ENCODE assay signal across 1 cellular context in genomic region chr2:176088048-176088936, GRCh38.
A peak's percentile ranks its signal among the peaks of the same experiment; 100 is the strongest.
TF ChIP-seq lines count a peak whose summit lies in the region.

No MANE protein-coding gene starts in this region.

TF ChIP-seq in H1, 55 proteins besides CTCF, POLR2A, EP300 and RAD21:
- TF ChIP-seq USF2 (IDR thresholded peaks at IDR 0.05; ENCODE audit: low read length), result no peak
- no peak for TF ChIP-seq ATF3 (IDR thresholded peaks at IDR 0.05; ENCODE audit: insufficient read depth, low read depth, low read length)
- TF ChIP-seq POU5F1 (IDR thresholded peaks at IDR 0.05; ENCODE audit: low read depth, low read length), result no peak
- TF ChIP-seq POLR2AphosphoS5 (IDR thresholded peaks at IDR 0.05; ENCODE audit: low read depth, low read length), result no peak
- TF ChIP-seq KDM1A (IDR thresholded peaks at IDR 0.05; ENCODE audit: borderline replicate concordance, low read length), result no peak; the same call in 1 of the 2 replicates
- TF ChIP-seq CBX8 (IDR thresholded peaks at IDR 0.05; ENCODE audit: borderline replicate concordance, low read depth, low read length), result no peak
- 0 out of 2 replicates have a peak, but pooled peaks have one; percentile 59 for TF ChIP-seq SP4 (IDR thresholded peaks at IDR 0.05; ENCODE audit: low read length)
- TF ChIP-seq FOSL1 (IDR thresholded peaks at IDR 0.05; ENCODE audit: insufficient read depth, low read depth, low read length), result no peak
- TF ChIP-seq MAX (IDR thresholded peaks at IDR 0.05), result peak; percentile 64
- no peak for TF ChIP-seq GABPA (IDR thresholded peaks at IDR 0.05; ENCODE audit: borderline replicate concordance, insufficient read depth, low read length)
- no peak for TF ChIP-seq TAF1 (IDR thresholded peaks at IDR 0.05; ENCODE audit: low read depth, low read length)
- TF ChIP-seq TBP (IDR thresholded peaks at IDR 0.05; ENCODE audit: low read depth, low read length), result no peak
- no peak for TF ChIP-seq E2F6 (IDR thresholded peaks at IDR 0.05)
- TF ChIP-seq RXRA (IDR thresholded peaks at IDR 0.05; ENCODE audit: insufficient read depth, low read depth, low read length), result no peak
- TF ChIP-seq SAP30 (IDR thresholded peaks at IDR 0.05; ENCODE audit: insufficient read depth, insufficient replicate concordance, low read length), result no peak
- no peak for TF ChIP-seq SP2 (IDR thresholded peaks at IDR 0.05; ENCODE audit: low read length)
- peak; percentile 33 for TF ChIP-seq KDM4A (IDR thresholded peaks at IDR 0.05; ENCODE audit: low read depth, low read length, severe bottlenecking)
- no peak for TF ChIP-seq PHF8 (conservative IDR thresholded peaks at IDR 0.05; ENCODE audit: low read depth, low read length)
- TF ChIP-seq SUZ12 (IDR thresholded peaks at IDR 0.05; ENCODE audit: low read length), result peak; percentile 92; the same call in 1 of the 2 replicates
- no peak for TF ChIP-seq RBBP5 (IDR thresholded peaks at IDR 0.05; ENCODE audit: borderline replicate concordance, low read depth, low read length)
- peak; percentile 44 for TF ChIP-seq ASH2L (IDR thresholded peaks at IDR 0.05; ENCODE audit: low read length)
- TF ChIP-seq SIX5 (IDR thresholded peaks at IDR 0.05; ENCODE audit: low read depth, low read length), result no peak
- no peak for TF ChIP-seq SIRT6 (IDR thresholded peaks at IDR 0.05; ENCODE audit: low read length)
- TF ChIP-seq CEBPB (IDR thresholded peaks at IDR 0.05; ENCODE audit: low read depth, low read length), result no peak; the same call in 1 of the 2 replicates
- TF ChIP-seq RNF2 (IDR thresholded peaks at IDR 0.05; ENCODE audit: borderline replicate concordance, low read depth, low read length, missing control alignments, poor library complexity, severe bottlenecking), result peak; percentile 92
- no peak for TF ChIP-seq ZNF274 (IDR thresholded peaks at IDR 0.05; ENCODE audit: borderline replicate concordance, extremely low read depth, low read length)
- TF ChIP-seq RFX5 (IDR thresholded peaks at IDR 0.05; ENCODE audit: borderline replicate concordance, low read depth, low read length), result no peak
- TF ChIP-seq CBX5 (IDR thresholded peaks at IDR 0.05; ENCODE audit: low read depth, low read length), result no peak
- no peak for TF ChIP-seq NRF1 (IDR thresholded peaks at IDR 0.05; ENCODE audit: low read depth, low read length)
- TF ChIP-seq BACH1 (IDR thresholded peaks at IDR 0.05; ENCODE audit: low read length), result peak; percentile 93
- peak; percentile 26; the same call in 1 of the 2 replicates for TF ChIP-seq TEAD4 (IDR thresholded peaks at IDR 0.05; ENCODE audit: low read depth, low read length)
- TF ChIP-seq CHD1 (IDR thresholded peaks at IDR 0.05; ENCODE audit: low read depth, low read length), result no peak
- no peak for TF ChIP-seq SRF (IDR thresholded peaks at IDR 0.05; ENCODE audit: low read depth, low read length)
- no peak for TF ChIP-seq TAF7 (optimal IDR thresholded peaks at IDR 0.05; ENCODE audit: borderline replicate concordance, low read depth, low read length)
- no peak for TF ChIP-seq GTF2F1 (IDR thresholded peaks at IDR 0.05; ENCODE audit: borderline replicate concordance, low read depth, low read length)
- TF ChIP-seq YY1 (IDR thresholded peaks at IDR 0.05; ENCODE audit: low read depth, low read length), result peak; percentile 70; the same call in 1 of the 2 replicates
- TF ChIP-seq JUN (IDR thresholded peaks at IDR 0.05; ENCODE audit: low read depth, low read length), result no peak
- TF ChIP-seq CHD2 (IDR thresholded peaks at IDR 0.05; ENCODE audit: low read length), result no peak
- peak; percentile 92 for TF ChIP-seq EZH2 (IDR thresholded peaks at IDR 0.05; ENCODE audit: low read depth, low read length, severe bottlenecking)
- TF ChIP-seq BRCA1 (IDR thresholded peaks at IDR 0.05; ENCODE audit: low read depth, low read length), result no peak
- TF ChIP-seq SIN3A (conservative IDR thresholded peaks at IDR 0.05 in 1 of 2, IDR thresholded peaks at IDR 0.05 in 1 of 2; ENCODE audit: low read depth in 1 of 2, low read length in 2 of 2), result no peak; a peak in 1 of 4 replicates
- TF ChIP-seq HDAC2 (IDR thresholded peaks at IDR 0.05; ENCODE audit: borderline replicate concordance in 1 of 2, low read depth in 2 of 2, low read length in 2 of 2), result peak; percentile 85 to 91; a peak in 3 of 4 replicates
- no peak for TF ChIP-seq HDAC6 (IDR thresholded peaks at IDR 0.05; ENCODE audit: low read depth, low read length)
- TF ChIP-seq JUND (IDR thresholded peaks at IDR 0.05; ENCODE audit: low read length), result no peak
- no peak for TF ChIP-seq NANOG (IDR thresholded peaks at IDR 0.05; ENCODE audit: insufficient read depth, low read depth, low read length, poor library complexity, severe bottlenecking)
- TF ChIP-seq CHD7 (IDR thresholded peaks at IDR 0.05; ENCODE audit: insufficient replicate concordance, low read length), result peak; percentile 46
- no peak for TF ChIP-seq ATF2 (IDR thresholded peaks at IDR 0.05; ENCODE audit: low read length)
- no peak for TF ChIP-seq KDM5A (IDR thresholded peaks at IDR 0.05; ENCODE audit: low read length)
- TF ChIP-seq SP1 (IDR thresholded peaks at IDR 0.05; ENCODE audit: low read depth, low read length), result peak; percentile 78
- TF ChIP-seq MAFK (IDR thresholded peaks at IDR 0.05; ENCODE audit: low read depth, low read length), result no peak
- TF ChIP-seq BCL11A (IDR thresholded peaks at IDR 0.05; ENCODE audit: low read depth in 2 of 2, low read length in 2 of 2), result no peak
- peak; percentile 77 for TF ChIP-seq EGR1 (IDR thresholded peaks at IDR 0.05; ENCODE audit: borderline replicate concordance, low read depth, low read length)
- peak; percentile 100 for TF ChIP-seq CTBP2 (IDR thresholded peaks at IDR 0.05; ENCODE audit: borderline replicate concordance, insufficient read depth, insufficient read length, low read length)
- TF ChIP-seq TCF12 (IDR thresholded peaks at IDR 0.05; ENCODE audit: low read depth, low read length), result 0 out of 2 replicates have a peak, but pooled peaks have one; percentile 58
- no peak for TF ChIP-seq CREB1 (IDR thresholded peaks at IDR 0.05)
